Comparison of ENCODE assay signal across 27 cellular contexts in genomic region chr17:59402760-59403159, GRCh38.
A peak's percentile ranks its signal among the peaks of the same experiment; 100 is the strongest.
DNase-seq lines count a peak whose midpoint lies in the region; ATAC-seq, FAIRE-seq and TF ChIP-seq lines count a peak whose summit lies in the region.
"Had no signal": no experiment of that assay in that cellular context is flagged by ENCODE, and none has a peak within 500 bp of the region (broad histone marks: within the 10 kb centered on the region; RNA-seq: fewer than 3 reads in every experiment).

No MANE protein-coding gene starts in this region.

- H3K4me2 ChIP-seq in HepG2 (ENCODE audit: low read depth, low read length) (no peak overlapping the region), K562 (ENCODE audit: insufficient read depth, low read length) (no peak overlapping the region)
- H3K4me2 ChIP-seq: BLaER1 treated with 17β-estradiol and CSF1 and Interleukin-3, amounts not matched to agents 10 nM and 100 nM had no signal

- TF ChIP-seq RAD21 in HepG2 (CRISPR knock-in tag; IDR thresholded peaks at IDR 0.05), result no peak
- no peak for TF ChIP-seq RAD21 in K562 (CRISPR knock-in tag; conservative IDR thresholded peaks at IDR 0.05 in 1 of 2, IDR thresholded peaks at IDR 0.05 in 1 of 2)

- intact Hi-C loops in heart left ventricle (cut with DNase I), result no loop called here
- intact Hi-C loops in left ventricle myocardium superior (cut with micrococcal nuclease), result no loop called here
- intact Hi-C loops in HepG2 (cut with micrococcal nuclease; ENCODE audit: unreplicated experiment), result no loop called here
- intact Hi-C loops in right lobe of liver (cut with DNase I), result no loop called here
- intact Hi-C loops in K562 (cut with micrococcal nuclease), result loop anchor here (5.0 kb wide), 1 partner anchor 35 kb away; no protein-coding TSS in a partner anchor
- intact Hi-C loops in pancreas (cut with DNase I), result no loop called here

- FAIRE-seq in HepG2 (lab: Jason Lieb, UNC) (no peak), K562 (lab: Jason Lieb, UNC) (no peak), pancreas (lab: Jason Lieb, UNC) (no peak)
- FAIRE-seq: A549, D721Med, GM12891, GM18507, H54 had no signal

- in situ Hi-C loops in HepG2 (cut with HindIII; ENCODE audit: extremely low pct_ligation_motif_present, low pct_unique_long_range_greater_than_20kb) (no loop called here), K562 (cut with MboI) (no loop called here)

- H3K4me1 ChIP-seq in heart left ventricle (peaks cover 0 to 62% (median 31%) of the 10 kb centered on the region in 12 donors), HepG2 (ENCODE audit: insufficient read depth, low read length) (peaks cover 61% of the 10 kb centered on the region), right lobe of liver (peaks cover 0 to 21% (median 10%) of the 10 kb centered on the region in 4 donors), K562 (replicated peaks in 1 of 2; ENCODE audit: control insufficient read depth in 2 of 2, insufficient read depth in 2 of 2, low read length in 2 of 2) (no peaks in the 10 kb centered on the region), pancreas (peaks cover 16 to 31% (median 24%) of the 10 kb centered on the region in 3 donors)
- H3K4me1 ChIP-seq: HAP-1 had no signal

- CTCF ChIA-PET in HepG2 (lab: Yijun Ruan, JAX; ENCODE audit: low intra/inter-chr PET ratio, low total read pairs), result no interaction called here
- CTCF ChIA-PET in K562 (lab: Yijun Ruan, JAX; ENCODE audit: low intra/inter-chr PET ratio), result no interaction called here

- TF ChIP-seq EP300 in HepG2 (IDR thresholded peaks at IDR 0.05; ENCODE audit: low read depth in 2 of 2, low read length in 2 of 2) (no peak), HepG2 (CRISPR knock-in tag; IDR thresholded peaks at IDR 0.05; ENCODE audit: borderline replicate concordance) (no peak), K562 (IDR thresholded peaks at IDR 0.05; ENCODE audit: low read length) (no peak)

- H4K20me1 ChIP-seq in HepG2 (ENCODE audit: insufficient read depth, low read length) (no peaks in the 10 kb centered on the region), K562 (replicated peaks; ENCODE audit: control insufficient read depth, insufficient read depth, low read length) (no peaks in the 10 kb centered on the region)

- no peak overlapping the region for H3K9ac ChIP-seq in HepG2 (ENCODE audit: insufficient read depth, low read depth, low read length)
- no peak overlapping the region for H3K9ac ChIP-seq in K562 (ENCODE audit: insufficient read depth in 1 of 2, low read depth in 2 of 2, low read length in 2 of 2)
- H3K9ac ChIP-seq: BLaER1 treated with 17β-estradiol and CSF1 and Interleukin-3, amounts not matched to agents 10 nM and 100 nM had no signal

- no peaks in the 10 kb centered on the region for H3K9me1 ChIP-seq in K562 (ENCODE audit: control insufficient read depth, insufficient read depth, low read length)

- no peaks in the 10 kb centered on the region for H3K9me3 ChIP-seq in heart left ventricle
- no peaks in the 10 kb centered on the region for H3K9me3 ChIP-seq in HepG2 (ENCODE audit: low read length)
- no peaks in the 10 kb centered on the region for H3K9me3 ChIP-seq in right lobe of liver
- no peaks in the 10 kb centered on the region for H3K9me3 ChIP-seq in K562 (replicated peaks; ENCODE audit: control insufficient read depth, insufficient read depth, low read depth, low read length)
- no peaks in the 10 kb centered on the region for H3K9me3 ChIP-seq in pancreas
- H3K9me3 ChIP-seq: A549; BE2C; BLaER1 treated with 17β-estradiol and CSF1 and Interleukin-3, amounts not matched to agents 10 nM and 100 nM; HAP-1 had no signal

- H3K4me3 Mint-ChIP-seq in activated T-cell treated with anti-CD3 and anti-CD28 coated beads, Interleukin-2, amount 50 U/mL, for 4 hours, result no peak overlapping the region
- H3K4me3 Mint-ChIP-seq: CD14-positive monocyte; CD4-positive, alpha-beta T cell; CD8-positive, alpha-beta memory T cell had no signal

- no peak overlapping the region for H2AFZ ChIP-seq in HepG2 (ENCODE audit: low read length)
- no peak overlapping the region for H2AFZ ChIP-seq in K562 (ENCODE audit: low read depth, low read length)

- no peak overlapping the region for H3K4me3 ChIP-seq in heart left ventricle
- H3K4me3 ChIP-seq in HepG2 (replicated peaks in 1 of 3; ENCODE audit: insufficient read depth in 1 of 3, low read depth in 2 of 3, low read length in 3 of 3), result no peak overlapping the region
- no peak overlapping the region for H3K4me3 ChIP-seq in right lobe of liver
- no peak overlapping the region for H3K4me3 ChIP-seq in K562
- H3K4me3 ChIP-seq in pancreas, result no peak overlapping the region
- H3K4me3 ChIP-seq: A549; BLaER1 treated with 17β-estradiol and CSF1 and Interleukin-3, amounts not matched to agents 10 nM and 100 nM; HAP-1 had no signal

- H3K9me3 Mint-ChIP-seq in activated T-cell treated with anti-CD3 and anti-CD28 coated beads, Interleukin-2, amount 50 U/mL, for 4 hours, result no peaks in the 10 kb centered on the region
- H3K9me3 Mint-ChIP-seq: CD14-positive monocyte; CD4-positive, alpha-beta T cell; CD8-positive, alpha-beta memory T cell had no signal

- H3K27ac ChIP-seq in heart left ventricle (peak overlapping the region in 9 of 12 donors; percentile 12 to 66 (median 47)), HepG2 (ENCODE audit: extremely low read length, insufficient read depth, low read length) (no peak overlapping the region), right lobe of liver (no peak overlapping the region), K562 (ENCODE audit: extremely low read depth, low read depth, low read length) (no peak overlapping the region), substantia nigra (ENCODE audit: low read depth, low read length, poor library complexity, severe bottlenecking) (peak overlapping the region; percentile 15), pancreas (no peak overlapping the region)
- H3K27ac ChIP-seq: A549; BLaER1 treated with 17β-estradiol and CSF1 and Interleukin-3, amounts not matched to agents 10 nM and 100 nM had no signal

- DNase-seq in heart left ventricle, result no peak
- DNase-seq in left ventricle myocardium superior, result no peak
- DNase-seq in HepG2 (ENCODE audit: low spot score), result no peak
- no peak for DNase-seq in right lobe of liver
- DNase-seq in K562 (ENCODE audit: extremely low read depth in 1 of 4, low spot score in 3 of 4), result no peak
- DNase-seq in substantia nigra (lab: John Stamatoyannopoulos, UW), result no peak
- no peak for DNase-seq in pancreas
- DNase-seq in activated T-cell treated with anti-CD3 and anti-CD28 coated beads, Interleukin-2, amount 50 U/mL, for 4 hours, result no peak
- DNase-seq: 8988T; ACHN; AML-193; BE2C; CD4-positive, alpha-beta T cell; CD8-positive, alpha-beta memory T cell; DMS 273 treated with DMSO at 0.1 percent for 48 hours; DMS53; DMS79 treated with DMSO at 0.1 percent for 48 hours; GF-D8; GOT3 had no signal

- H3K36me3 Mint-ChIP-seq in activated T-cell treated with anti-CD3 and anti-CD28 coated beads, Interleukin-2, amount 50 U/mL, for 4 hours (ENCODE audit: insufficient read depth), result peaks cover 30% of the 10 kb centered on the region

- H3K36me3 ChIP-seq in heart left ventricle (peaks cover 0 to 83% (median 67%) of the 10 kb centered on the region in 9 donors), HepG2 (replicated peaks in 1 of 2; ENCODE audit: control insufficient read depth in 1 of 2, insufficient read depth in 2 of 2, low read length in 2 of 2) (peaks cover 0 to 1% of the 10 kb centered on the region in 2 experiments; a peak in 3 of 5 replicates), right lobe of liver (peaks cover 0 to 15% (median 4%) of the 10 kb centered on the region in 4 donors), K562 (ENCODE audit: control insufficient read depth, insufficient read depth, low read length) (no peaks in the 10 kb centered on the region), pancreas (peaks cover 0 to 5% (median 0%) of the 10 kb centered on the region in 3 donors)
- H3K36me3 ChIP-seq: BE2C, HAP-1 had no signal

- 84 to 94% (median 90%) methylated on average over 4 of the region's 4 CpGs for WGBS in heart left ventricle, 4 donors
- 92% methylated on average over 4 of the region's 4 CpGs for WGBS in HepG2 (ENCODE audit: low lambda C conversion rate)
- 93% methylated on average over 3 of the region's 4 CpGs for WGBS in right lobe of liver (ENCODE audit: insufficient coverage, low coverage, low lambda C conversion rate, missing lambda C conversion rate)
- 3% methylated on average over 4 of the region's 4 CpGs for WGBS in K562 (ENCODE audit: insufficient coverage, low coverage, missing lambda C conversion rate)
- 97% methylated on average over 4 of the region's 4 CpGs for WGBS in pancreas, 2 donors

- ATAC-seq in heart left ventricle, result no peak
- no peak for ATAC-seq in left ventricle myocardium superior
- no peak for ATAC-seq in HepG2
- ATAC-seq in right lobe of liver, result no peak
- no peak for ATAC-seq in K562
- ATAC-seq in pancreas, result no peak
- no peak for ATAC-seq in activated T-cell treated with anti-CD3 and anti-CD28 coated beads, Interleukin-2, amount 50 U/mL, for 4 hours
- ATAC-seq: A549 had no signal

- no peaks in the 10 kb centered on the region for H3K27me3 Mint-ChIP-seq in activated T-cell treated with anti-CD3 and anti-CD28 coated beads, Interleukin-2, amount 50 U/mL, for 4 hours (ENCODE audit: low read depth)
- H3K27me3 Mint-ChIP-seq: CD4-positive, alpha-beta T cell; CD8-positive, alpha-beta memory T cell had no signal

- H3K27me3 ChIP-seq in heart left ventricle (no peaks in the 10 kb centered on the region), HepG2 (ENCODE audit: control insufficient read depth in 1 of 2, insufficient read depth in 2 of 2, low read length in 2 of 2) (no peaks in the 10 kb centered on the region), right lobe of liver (no peaks in the 10 kb centered on the region), K562 (ENCODE audit: control insufficient read depth in 2 of 2, insufficient read depth in 2 of 2, low read length in 2 of 2) (peaks cover 3 to 19% of the 10 kb centered on the region in 2 experiments), pancreas (no peaks in the 10 kb centered on the region)
- H3K27me3 ChIP-seq: BE2C; BLaER1 treated with 17β-estradiol and CSF1 and Interleukin-3, amounts not matched to agents 10 nM and 100 nM had no signal

- TF ChIP-seq POLR2A in heart left ventricle (IDR thresholded peaks at IDR 0.05) (no peak), HepG2 (IDR thresholded peaks at IDR 0.05; ENCODE audit: insufficient read depth in 1 of 2, low read depth in 2 of 2, low read length in 2 of 2) (no peak), right lobe of liver (IDR thresholded peaks at IDR 0.05) (no peak), K562 (conservative IDR thresholded peaks at IDR 0.05) (no peak)

- BruUV-seq in HepG2 (replicated peaks; lab: Mats Ljungman, UMichigan), result no TSS peak
- BruUV-seq in K562 (replicated peaks; lab: Mats Ljungman, UMichigan), result no TSS peak

- TF ChIP-seq CTCF in heart left ventricle (IDR thresholded peaks at IDR 0.05), result no peak
- no peak for TF ChIP-seq CTCF in HepG2 (CRISPR knock-in tag; IDR thresholded peaks at IDR 0.05)
- TF ChIP-seq CTCF in right lobe of liver (IDR thresholded peaks at IDR 0.05), result no peak
- TF ChIP-seq CTCF in K562 (IDR thresholded peaks at IDR 0.05 in 2 of 3, conservative IDR thresholded peaks at IDR 0.05 in 1 of 3; ENCODE audit: insufficient read depth in 2 of 3, low read depth in 1 of 3, low read length in 3 of 3), result no peak
- TF ChIP-seq CTCF in pancreas (IDR thresholded peaks at IDR 0.05), result no peak

- POLR2A ChIA-PET in HepG2 (lab: Yijun Ruan, JAX), result no interaction called here
- POLR2A ChIA-PET in K562 (lab: Yijun Ruan, JAX), result no interaction called here

- H3K79me2 ChIP-seq in HepG2 (ENCODE audit: insufficient read depth, low read length) (no peaks in the 10 kb centered on the region), K562 (ENCODE audit: control insufficient read depth, insufficient read depth, low read length) (no peaks in the 10 kb centered on the region)

- no peaks in the 10 kb centered on the region for H3K4me1 Mint-ChIP-seq in activated T-cell treated with anti-CD3 and anti-CD28 coated beads, Interleukin-2, amount 50 U/mL, for 4 hours (ENCODE audit: low read depth)

Comparison
In these comparisons a context has a peak if more than half of its experiments do, and no peak if none do; other contexts are left out.
1. H3K27ac ChIP-seq: peak in heart left ventricle (9 of 12) and substantia nigra (single experiment); none in HepG2 (single experiment), right lobe of liver (0 of 3), K562 (single experiment) and pancreas (0 of 4).